Comparison of ENCODE assay signal across 11 cellular contexts in the genomic region with DNA sequence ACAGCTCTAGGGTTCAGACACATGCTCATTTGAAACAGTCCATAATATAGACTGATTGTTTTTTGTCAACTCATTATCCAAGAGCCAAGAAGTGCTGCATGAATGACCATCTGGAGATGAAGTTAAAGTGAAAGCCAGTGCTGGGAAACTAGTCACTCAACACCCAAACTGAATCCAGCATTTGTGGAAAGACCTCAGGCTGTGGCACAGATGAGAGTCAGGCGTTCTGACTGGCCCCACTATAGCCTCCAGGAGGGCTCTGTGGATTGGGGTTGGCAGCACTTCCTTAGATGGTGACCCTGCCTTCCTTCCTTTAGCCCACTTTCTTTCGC. TPM values are rescaled to one million over a fixed set of nuclear protein-coding genes. Genes with fewer than 3 reads are reported as not detected.
DNase-seq lines count a peak whose midpoint lies in the region; ATAC-seq and FAIRE-seq lines count a peak whose summit lies in the region.
"Had no signal": no experiment of that assay in that cellular context is flagged by ENCODE, and none has a peak within 500 bp of the region (broad histone marks: within the 10 kb centered on the region; RNA-seq: fewer than 3 reads in every experiment).

No MANE protein-coding gene starts in this region.

- no peak overlapping the region for H3K27ac Mint-ChIP-seq in stimulated activated naive CD8-positive, alpha-beta T cell treated with anti-CD3 and anti-CD28 coated beads, Interleukin-15, Interleukin-2, amounts not matched to agents 100 ng/mL and 50 ng/mL, for 24 hours

- peaks cover 28% of the 10 kb centered on the region for H3K4me1 Mint-ChIP-seq in stimulated activated naive CD8-positive, alpha-beta T cell treated with anti-CD3 and anti-CD28 coated beads, Interleukin-15, Interleukin-2, amounts not matched to agents 100 ng/mL and 50 ng/mL, for 24 hours (ENCODE audit: low read depth)

- FAIRE-seq in urothelium cell line (lab: Jason Lieb, UNC), result no peak

- 4 to 14% methylated on average over 2 of the region's 2 CpGs for WGBS in ectodermal cell, 2 experiments
- WGBS in mesodermal cell (ENCODE audit: insufficient coverage in 2 of 2), 2 experiments, result 50 to 55% methylated on average over 1 to 2 of the region's 2 CpGs

- H3K4me1 ChIP-seq in ectodermal cell (ENCODE audit: control insufficient read depth, insufficient read depth, low read length) (peaks cover 4% of the 10 kb centered on the region), mesodermal cell (ENCODE audit: control insufficient read depth, insufficient read depth, low read length, poor library complexity, severe bottlenecking) (peaks cover 5% of the 10 kb centered on the region)

- peak overlapping the region; percentile 81 for H3K4me3 Mint-ChIP-seq in stimulated activated naive CD8-positive, alpha-beta T cell treated with anti-CD3 and anti-CD28 coated beads, Interleukin-15, Interleukin-2, amounts not matched to agents 100 ng/mL and 50 ng/mL, for 24 hours

- no peak overlapping the region for H3K27ac ChIP-seq in ectodermal cell (ENCODE audit: insufficient read depth, low read depth, low read length, poor library complexity, severe bottlenecking)
- no peak overlapping the region for H3K27ac ChIP-seq in mesodermal cell (ENCODE audit: low read depth, low read length, severe bottlenecking)
- H3K27ac ChIP-seq: C4-2B, ovary, thyroid gland had no signal

- H3K9me3 ChIP-seq in ectodermal cell (ENCODE audit: control insufficient read depth, low read length) (no peaks in the 10 kb centered on the region), mesodermal cell (ENCODE audit: control insufficient read depth, low read length) (no peaks in the 10 kb centered on the region)
- H3K9me3 ChIP-seq: ovary, thyroid gland had no signal

- H3K4me3 ChIP-seq in ectodermal cell (ENCODE audit: insufficient read depth, low read depth, low read length), result peak overlapping the region; percentile 93
- peak overlapping the region; percentile 63 for H3K4me3 ChIP-seq in mesodermal cell (ENCODE audit: extremely low read depth, insufficient read depth, low read length, poor library complexity, severe bottlenecking)
- H3K4me3 ChIP-seq: thyroid gland had no signal

- DNase-seq in stimulated activated naive CD8-positive, alpha-beta T cell treated with anti-CD3 and anti-CD28 coated beads, Interleukin-15, Interleukin-2, amounts not matched to agents 100 U/mL and 50 U/mL, for 24 hours, result no peak
- no peak for DNase-seq in amniotic stem cell (lab: John Stamatoyannopoulos, UW)
- no peak for DNase-seq in urothelium cell line (ENCODE audit: low spot score)
- DNase-seq in AML-193 (lab: John Stamatoyannopoulos, UW), result no peak
- DNase-seq: thyroid gland had no signal

- no peaks in the 10 kb centered on the region for H3K36me3 Mint-ChIP-seq in stimulated activated naive CD8-positive, alpha-beta T cell treated with anti-CD3 and anti-CD28 coated beads, Interleukin-15, Interleukin-2, amounts not matched to agents 100 ng/mL and 50 ng/mL, for 24 hours (ENCODE audit: low read depth)

- H3K36me3 ChIP-seq in ectodermal cell (ENCODE audit: control insufficient read depth, insufficient read depth, low read length) (peaks cover 5% of the 10 kb centered on the region), mesodermal cell (ENCODE audit: control insufficient read depth, insufficient read depth, low read length) (no peaks in the 10 kb centered on the region)
- H3K36me3 ChIP-seq: ovary, thyroid gland had no signal

- no peak for ATAC-seq in stimulated activated naive CD8-positive, alpha-beta T cell treated with anti-CD3 and anti-CD28 coated beads, Interleukin-15, Interleukin-2, amounts not matched to agents 100 U/mL and 50 U/mL, for 24 hours
- ATAC-seq in GM21619 (IDR thresholded peaks at IDR 0.05; ENCODE audit: unreplicated experiment), result no peak

- no peaks in the 10 kb centered on the region for H3K27me3 ChIP-seq in ectodermal cell (ENCODE audit: control insufficient read depth, insufficient read depth, low read length, poor library complexity, severe bottlenecking)
- H3K27me3 ChIP-seq: ovary, thyroid gland had no signal

- peaks cover 58% of the 10 kb centered on the region for H3K27me3 Mint-ChIP-seq in stimulated activated naive CD8-positive, alpha-beta T cell treated with anti-CD3 and anti-CD28 coated beads, Interleukin-15, Interleukin-2, amounts not matched to agents 100 ng/mL and 50 ng/mL, for 24 hours

- no peaks in the 10 kb centered on the region for H3K9me3 Mint-ChIP-seq in stimulated activated naive CD8-positive, alpha-beta T cell treated with anti-CD3 and anti-CD28 coated beads, Interleukin-15, Interleukin-2, amounts not matched to agents 100 ng/mL and 50 ng/mL, for 24 hours

RNA-seq across cellular contexts. Expression of a gene that starts 2.1 kb away (rescaled TPM):
- 128 TPM for polyA plus RNA-seq in ectodermal cell (2013, experiment 1 of 4)
- polyA plus RNA-seq in ectodermal cell (2013, experiment 2 of 4), result 141 TPM
- 159 TPM for polyA plus RNA-seq in ectodermal cell (2013, experiment 3 of 4)
- 175 TPM for polyA plus RNA-seq in ectodermal cell (2013, experiment 4 of 4)
- 85.6 TPM for polyA plus RNA-seq in mesodermal cell (2013, experiment 1 of 2)
- 58.9 TPM for polyA plus RNA-seq in mesodermal cell (2013, experiment 2 of 2)
